Comparison of ENCODE assay signal across 8 cellular contexts in the genomic region with DNA sequence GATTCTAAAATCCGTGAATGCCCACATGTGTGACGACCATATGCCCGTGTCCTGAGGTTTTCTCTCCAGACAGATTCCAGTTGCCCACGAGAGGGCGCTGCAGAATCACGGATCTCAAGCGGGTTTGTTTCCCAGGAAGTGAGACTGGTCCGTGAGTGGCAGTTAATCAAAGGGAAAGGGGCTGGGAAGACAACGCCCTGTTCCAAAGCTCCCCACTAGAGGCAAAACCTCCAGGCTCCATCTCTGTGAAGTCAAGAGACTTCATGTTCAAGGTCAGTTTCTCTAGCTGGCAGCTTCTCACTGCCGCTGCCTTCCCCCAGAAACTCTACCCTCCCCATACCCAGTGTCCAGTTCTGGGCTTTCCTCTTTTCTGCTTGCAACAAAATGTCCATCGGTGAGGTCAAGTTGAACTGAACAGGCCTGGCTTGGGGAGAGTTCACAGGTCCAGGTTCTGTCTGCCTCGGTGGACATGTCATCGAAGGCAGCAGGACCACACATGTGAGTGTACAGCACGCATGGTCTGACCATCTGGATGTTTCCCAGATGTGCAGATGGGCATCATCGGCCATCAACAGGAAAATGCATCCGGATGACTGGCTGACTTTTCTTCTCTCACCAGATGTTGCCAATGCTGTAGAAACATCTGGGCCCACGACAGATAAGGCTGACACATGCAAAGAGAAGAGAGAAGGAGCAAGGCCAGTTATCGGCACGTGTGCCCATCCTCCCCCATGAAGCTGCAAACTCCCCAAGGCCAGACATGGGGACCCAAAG. TPM values are rescaled to one million over a fixed set of nuclear protein-coding genes. Genes with fewer than 3 reads are reported as not detected.
DNase-seq lines count a peak whose midpoint lies in the region; ATAC-seq and TF ChIP-seq lines count a peak whose summit lies in the region.

No MANE protein-coding gene starts in this region.

- H3K9me3 ChIP-seq in neutrophil: no peaks in the 10 kb centered on the region
- H3K9me3 ChIP-seq in subcutaneous abdominal adipose tissue (ENCODE audit: control insufficient read depth in 5 of 5, low read length in 5 of 5): no peaks in the 10 kb centered on the region

- peak; percentile 44 for TF ChIP-seq CTCF in neutrophil (IDR thresholded peaks at IDR 0.05)

- peaks cover 24% of the 10 kb centered on the region for H3K27me3 Mint-ChIP-seq in activated T-cell treated with anti-CD3 and anti-CD28 coated beads, Interleukin-2, amount 50 U/mL, for 72 hours (ENCODE audit: low read depth)

- H3K4me3 ChIP-seq in neutrophil (ENCODE audit: low read depth in 1 of 2, low read length in 1 of 2): no peak overlapping the region
- H3K4me3 ChIP-seq in subcutaneous abdominal adipose tissue (ENCODE audit: low read depth in 1 of 5, low read length in 5 of 5): peak overlapping the region; percentile 14 to 53 (median 24)

- H3K27ac ChIP-seq in neutrophil (no peak overlapping the region), subcutaneous abdominal adipose tissue (ENCODE audit: low read depth, low read length) (no peak overlapping the region)

- H3K27ac Mint-ChIP-seq in activated T-cell treated with anti-CD3 and anti-CD28 coated beads, Interleukin-2, amount 50 U/mL, for 72 hours: no peak overlapping the region

- peaks cover 25% of the 10 kb centered on the region for H3K4me1 Mint-ChIP-seq in activated T-cell treated with anti-CD3 and anti-CD28 coated beads, Interleukin-2, amount 50 U/mL, for 72 hours (ENCODE audit: low read depth)

- H3K36me3 ChIP-seq in neutrophil (no peaks in the 10 kb centered on the region), subcutaneous abdominal adipose tissue (ENCODE audit: control insufficient read depth in 5 of 5, insufficient read depth in 5 of 5, low read length in 5 of 5) (no peaks in the 10 kb centered on the region)

- no peak overlapping the region for H3K4me3 Mint-ChIP-seq in activated T-cell treated with anti-CD3 and anti-CD28 coated beads, Interleukin-2, amount 50 U/mL, for 72 hours

- ATAC-seq in activated T-cell treated with anti-CD3 and anti-CD28 coated beads, Interleukin-2, amount 50 U/mL, for 72 hours (replicated peaks in 1 of 2): peak; percentile 39 to 58
- ATAC-seq in GM19395 (IDR thresholded peaks at IDR 0.05; ENCODE audit: unreplicated experiment): no peak

- DNase-seq in DMS114 treated with DMSO at 0.1 percent for 48 hours (lab: John Stamatoyannopoulos, UW; ENCODE audit: unreplicated experiment): peak; percentile 91
- peak; percentile 87 for DNase-seq in LoVo (ENCODE audit: low spot score)
- peak; percentile 88 for DNase-seq in RPMI8226
- peak; percentile 64 to 68 for DNase-seq in activated T-cell treated with anti-CD3 and anti-CD28 coated beads, Interleukin-2, amount 50 U/mL, for 72 hours
- peak; percentile 90 for DNase-seq in fibroblast of peridontal ligament (ENCODE audit: extremely low read depth)

- peaks cover 7% of the 10 kb centered on the region for H3K27me3 ChIP-seq in neutrophil
- peaks cover 0 to 3% (median 0%) of the 10 kb centered on the region in 5 donors for H3K27me3 ChIP-seq in subcutaneous abdominal adipose tissue (ENCODE audit: control insufficient read depth in 5 of 5, insufficient read depth in 4 of 5, low read length in 5 of 5)

- H3K4me1 ChIP-seq in neutrophil (ENCODE audit: control insufficient read depth in 1 of 2, insufficient read depth in 1 of 2, low read depth in 1 of 2, low read length in 1 of 2) (peaks cover 0 to 3% of the 10 kb centered on the region in 2 experiments), subcutaneous abdominal adipose tissue (ENCODE audit: control insufficient read depth in 5 of 5, insufficient read depth in 5 of 5, low read length in 5 of 5) (peaks cover 2 to 8% (median 7%) of the 10 kb centered on the region in 5 donors)

- no peaks in the 10 kb centered on the region for H3K9me3 Mint-ChIP-seq in activated T-cell treated with anti-CD3 and anti-CD28 coated beads, Interleukin-2, amount 50 U/mL, for 72 hours

- H3K9ac ChIP-seq in subcutaneous abdominal adipose tissue (ENCODE audit: low read length in 5 of 5): peak overlapping the region in 1 of 5 donors; percentile 54

- H3K36me3 Mint-ChIP-seq in activated T-cell treated with anti-CD3 and anti-CD28 coated beads, Interleukin-2, amount 50 U/mL, for 72 hours (ENCODE audit: insufficient read depth in 2 of 2): no peaks in the 10 kb centered on the region

RNA-seq across cellular contexts. Expression of gene NOX5, which starts 44.9 kb away (rescaled TPM):
- total RNA-seq in activated T-cell treated with anti-CD3 and anti-CD28 coated beads, Interleukin-2, amount 50 U/mL, for 72 hours: not detected

Comparison
In these comparisons a context has a peak if more than half of its experiments do, and no peak if none do; other contexts are left out.
1. H3K4me3 ChIP-seq: peak in subcutaneous abdominal adipose tissue (5 of 5); none in neutrophil (0 of 2).
2. Peak in every context shown above with its lines, with median percentiles within 50 percentile points of each other: DNase-seq.